In the genomic region with DNA sequence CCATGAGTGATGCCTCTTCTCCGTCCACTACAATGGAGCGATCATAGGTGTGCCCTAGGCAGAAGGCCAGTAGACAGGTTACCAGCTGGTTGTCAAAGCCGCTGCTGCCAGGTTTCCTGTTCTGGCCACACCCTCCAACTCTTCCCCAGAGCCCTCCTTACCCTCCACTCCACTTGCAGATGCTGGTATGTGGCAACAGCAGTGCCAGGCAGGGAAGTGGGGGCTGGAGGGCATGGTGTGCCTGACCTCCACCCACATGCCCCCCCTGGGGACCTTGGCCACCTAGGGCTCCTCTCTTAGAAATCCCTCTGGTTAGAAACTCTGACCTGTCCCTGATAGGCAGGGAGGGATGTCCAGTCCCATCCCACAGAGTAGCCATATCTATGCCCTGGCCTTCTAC, we compare ENCODE assay signal across 16 cellular contexts. TPM values are rescaled to one million over a fixed set of nuclear protein-coding genes. Genes with fewer than 3 reads are reported as not detected.
A peak's percentile ranks its signal among the peaks of the same experiment; 100 is the strongest.
DNase-seq lines count a peak whose midpoint lies in the region; ATAC-seq and TF ChIP-seq lines count a peak whose summit lies in the region.
"Had no signal": no experiment of that assay in that cellular context is flagged by ENCODE, and none has a peak within 500 bp of the region (broad histone marks: within the 10 kb centered on the region; RNA-seq: fewer than 3 reads in every experiment).

No MANE protein-coding gene starts in this region.

- H3K27me3 Mint-ChIP-seq in CD4-positive, alpha-beta T cell, result peaks cover 61% of the 10 kb centered on the region

- H3K9me3 Mint-ChIP-seq in CD4-positive, alpha-beta T cell, result no peaks in the 10 kb centered on the region
- H3K9me3 Mint-ChIP-seq: activated naive CD4-positive, alpha-beta T cell treated with anti-CD3 and anti-CD28 coated beads, Interleukin-2, amount 10 ng/mL, durations not matched to agents 7 days and 5 days; T-helper 1 cell treated with Interleukin-12 subunit alpha and Interleukin-12 subunit beta and Interleukin-4 antibody, amounts not matched to agents 30 μg/mL and 1 μg/mL, for 36 hours had no signal

- H3K4me3 ChIP-seq in breast epithelium (peak overlapping the region; percentile 45 to 70 (median 51)), tibial artery (peak overlapping the region; percentile 82 to 91)
- H3K4me3 ChIP-seq: PC-9 had no signal

- TF ChIP-seq POLR2A in breast epithelium (IDR thresholded peaks at IDR 0.05), result no peak

- intact Hi-C loops in breast epithelium (cut with DNase I; ENCODE audit: low total_unique reads), result no loop called here
- intact Hi-C loops in tibial artery (cut with DNase I; ENCODE audit: low total_unique reads), result loop anchor here (2.0 kb wide), 1 partner anchor 21 kb away; no protein-coding TSS in a partner anchor
- intact Hi-C loops in head of caudate nucleus (cut with DNase I), result no loop called here
- intact Hi-C loops in CD4-positive, alpha-beta T cell (cut with DNase I, micrococcal nuclease), result no loop called here

- H3K36me3 ChIP-seq in breast epithelium, result no peaks in the 10 kb centered on the region
- peaks cover 12 to 20% (median 20%) of the 10 kb centered on the region in 3 donors for H3K36me3 ChIP-seq in tibial artery
- H3K36me3 ChIP-seq: spleen had no signal

- H3K4me1 ChIP-seq in breast epithelium, result peaks cover 0 to 6% of the 10 kb centered on the region in 2 donors
- peaks cover 0 to 82% (median 58%) of the 10 kb centered on the region in 4 donors for H3K4me1 ChIP-seq in tibial artery

- peak; percentile 4 for ATAC-seq in left lobe of liver
- no peak for ATAC-seq in CD4-positive, alpha-beta T cell (ENCODE audit: poor library complexity)

- H3K27ac ChIP-seq in breast epithelium (peak overlapping the region in 1 of 2 donors; percentile 12), tibial artery (peak overlapping the region; percentile 97)
- no peak overlapping the region for H3K27ac ChIP-seq in CD4-positive, alpha-beta T cell (ENCODE audit: low read depth, low read length)
- H3K27ac ChIP-seq: PC-9, spleen had no signal

- no peak overlapping the region for H3K27ac Mint-ChIP-seq in CD4-positive, alpha-beta T cell
- H3K27ac Mint-ChIP-seq: activated CD8-positive, alpha-beta T cell treated with anti-CD3 and anti-CD28 coated beads, Interleukin-2, amount 10 ng/mL, durations not matched to agents 7 days and 5 days; activated naive CD4-positive, alpha-beta T cell treated with anti-CD3 and anti-CD28 coated beads, Interleukin-2, amount 10 ng/mL, durations not matched to agents 7 days and 5 days; T-helper 1 cell treated with Interleukin-12 subunit alpha and Interleukin-12 subunit beta and Interleukin-4 antibody, amounts not matched to agents 30 μg/mL and 1 μg/mL, for 36 hours had no signal

- H3K27me3 ChIP-seq in breast epithelium (peaks cover 0 to 14% of the 10 kb centered on the region in 2 donors), tibial artery (no peaks in the 10 kb centered on the region)
- peaks cover 32% of the 10 kb centered on the region for H3K27me3 ChIP-seq in CD4-positive, alpha-beta T cell (ENCODE audit: control insufficient read depth, insufficient read depth, low read length)

- POLR2A ChIA-PET in CD4-positive, alpha-beta T cell (lab: Charles Lee), result interaction anchor here (0.9 kb wide), 1 partner anchor 10 kb away, joined by 3 read pairs; the partner anchor contains the start of gene CIAO2B

- H3K36me3 Mint-ChIP-seq in CD4-positive, alpha-beta T cell (ENCODE audit: low read depth), result no peaks in the 10 kb centered on the region
- H3K36me3 Mint-ChIP-seq: activated naive CD4-positive, alpha-beta T cell treated with anti-CD3 and anti-CD28 coated beads, Interleukin-2, amount 10 ng/mL, durations not matched to agents 7 days and 5 days had no signal

- H3K9me3 ChIP-seq in breast epithelium (no peaks in the 10 kb centered on the region), tibial artery (no peaks in the 10 kb centered on the region)
- no peaks in the 10 kb centered on the region for H3K9me3 ChIP-seq in CD4-positive, alpha-beta T cell (ENCODE audit: control insufficient read depth, low read length)
- H3K9me3 ChIP-seq: spleen had no signal

- no peak overlapping the region for H3K4me3 Mint-ChIP-seq in CD4-positive, alpha-beta T cell
- H3K4me3 Mint-ChIP-seq: T-helper 1 cell treated with Interleukin-12 subunit alpha and Interleukin-12 subunit beta and Interleukin-4 antibody, amounts not matched to agents 30 μg/mL and 1 μg/mL, for 36 hours had no signal

- DNase-seq in NCI-H2029 treated with DMSO at 0.1 percent for 48 hours (lab: John Stamatoyannopoulos, UW) (peak; percentile 24), NCI-H2029 (lab: John Stamatoyannopoulos, UW) (no peak), breast epithelium (ENCODE audit: low spot score in 2 of 2) (no peak), left lobe of liver (ENCODE audit: low spot score) (no peak), tibial artery (no peak), head of caudate nucleus (no peak), GM03348 (ENCODE audit: low spot score) (no peak)
- no peak for DNase-seq in CD4-positive, alpha-beta T cell
- DNase-seq: activated CD8-positive, alpha-beta T cell treated with anti-CD3 and anti-CD28 coated beads, Interleukin-2, amount 10 ng/mL, durations not matched to agents 7 days and 5 days; activated naive CD4-positive, alpha-beta T cell treated with anti-CD3 and anti-CD28 coated beads, Interleukin-2, amount 10 ng/mL, durations not matched to agents 7 days and 5 days; cortex of kidney; Kasumi-1; PC-9; spleen had no signal

- H3K4me1 Mint-ChIP-seq in CD4-positive, alpha-beta T cell (ENCODE audit: low read depth), result peaks cover 7% of the 10 kb centered on the region

- no peak for TF ChIP-seq CTCF in breast epithelium (IDR thresholded peaks at IDR 0.05)
- TF ChIP-seq CTCF in tibial artery (IDR thresholded peaks at IDR 0.05), result no peak
- TF ChIP-seq CTCF in CD4-positive, alpha-beta T cell (IDR thresholded peaks at IDR 0.05), result no peak

- CTCF ChIA-PET in CD4-positive, alpha-beta T cell (lab: Charles Lee), result no interaction called here

RNA-seq across cellular contexts. Expression of gene RRAD, which starts 1.5 kb away (rescaled TPM):
- total RNA-seq in breast epithelium (10 to 100 TPM in 1 of 3 donors, 1 to 10 TPM in 2; 7.7 to 11.1 (median 8.0) TPM), left lobe of liver (0.98 TPM)
- under 1 TPM; 0.28 to 0.49 TPM for total RNA-seq in CD4-positive, alpha-beta T cell

RNA-seq across cellular contexts. Expression of gene CDH16, which starts 5.2 kb away (rescaled TPM):
- not detected for total RNA-seq in breast epithelium
- not detected for total RNA-seq in left lobe of liver
- not detected for total RNA-seq in CD4-positive, alpha-beta T cell
- total RNA-seq: A673; activated CD8-positive, alpha-beta T cell treated with anti-CD3 and anti-CD28 coated beads, Interleukin-2, amount 10 ng/mL, durations not matched to agents 7 days and 5 days; PC-9; spleen had no signal

RNA-seq across cellular contexts. Expression of gene CIAO2B, which starts 10.3 kb away (rescaled TPM):
- total RNA-seq in breast epithelium (10 to 100 TPM; 45.7 to 77.3 (median 65.4) TPM), left lobe of liver (42.6 TPM)
- 10 to 100 TPM; 58.6 to 70.4 TPM for total RNA-seq in CD4-positive, alpha-beta T cell

RNA-seq across cellular contexts. Expression of gene CES2, which starts 11.4 kb away (rescaled TPM):
- 10 to 100 TPM; 25.9 to 33.1 (median 31.9) TPM for total RNA-seq in breast epithelium
- total RNA-seq in left lobe of liver, result 286 TPM
- 10 to 100 TPM; 59.3 to 62.6 TPM for total RNA-seq in CD4-positive, alpha-beta T cell

RNA-seq across cellular contexts. Expression of gene CES3, which starts 37.2 kb away (rescaled TPM):
- total RNA-seq in breast epithelium (1 to 10 TPM in 2 of 3 donors, under 1 TPM in 1; 0.29 to 5.9 (median 2.1) TPM), left lobe of liver (80.3 TPM)
- total RNA-seq in CD4-positive, alpha-beta T cell, result 1 to 10 TPM; 1.1 to 1.3 TPM
